ENCODE assay signal across 21 cellular contexts in the genomic region with DNA sequence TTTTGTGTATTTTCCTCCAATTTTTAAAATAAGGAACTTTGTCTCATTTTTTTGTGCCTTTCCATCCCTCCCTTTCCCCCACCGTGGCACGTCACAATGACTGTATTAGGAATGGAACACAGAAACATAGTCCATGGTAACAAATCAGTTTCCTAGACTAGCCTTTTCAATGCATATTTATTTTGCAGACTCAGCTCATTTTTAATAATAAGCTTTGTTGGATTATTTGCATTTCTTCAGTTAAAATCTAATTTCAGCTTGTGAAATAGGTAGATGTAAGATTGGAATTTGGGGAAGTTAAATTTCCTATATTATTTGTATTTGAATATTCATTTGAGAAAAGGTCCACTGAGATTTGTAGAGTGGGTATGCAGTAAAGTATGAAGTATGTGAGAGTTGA.
DNase-seq lines count a peak whose midpoint lies in the region; ATAC-seq and TF ChIP-seq lines count a peak whose summit lies in the region.
"Had no signal": no experiment of that assay in that cellular context is flagged by ENCODE, and none has a peak within 500 bp of the region (broad histone marks: within the 10 kb centered on the region; RNA-seq: fewer than 3 reads in every experiment).

No MANE protein-coding gene starts in this region.

- intact Hi-C loops in left ventricle myocardium inferior (cut with micrococcal nuclease) (no loop called here), Right ventricle myocardium inferior (cut with DNase I) (no loop called here), esophagus squamous epithelium (cut with DNase I) (no loop called here)

- H3K9me3 Mint-ChIP-seq in T-cell = no peaks in the 10 kb centered on the region
- H3K9me3 Mint-ChIP-seq in immature natural killer cell = no peaks in the 10 kb centered on the region
- H3K9me3 Mint-ChIP-seq: CD4-positive, alpha-beta memory T cell had no signal

- no peak overlapping the region for H3K4me3 ChIP-seq in left ventricle myocardium inferior
- H3K4me3 ChIP-seq in esophagus squamous epithelium = no peak overlapping the region
- H3K4me3 ChIP-seq: BLaER1 treated with 17β-estradiol and CSF1 and Interleukin-3, amounts not matched to agents 10 nM and 100 nM had no signal

- POLR2A ChIA-PET in T-cell (lab: Charles Lee) = interaction anchor here (0.6 to 0.7 kb wide), 2 partner anchors 147 to 1082 kb away, joined by 5 to 6 read pairs; no protein-coding TSS in a partner anchor

- H3K27me3 Mint-ChIP-seq in T-cell = no peaks in the 10 kb centered on the region
- H3K27me3 Mint-ChIP-seq in immature natural killer cell (ENCODE audit: low read depth in 3 of 3) = peaks cover 0 to 2% (median 0%) of the 10 kb centered on the region in 3 donors
- H3K27me3 Mint-ChIP-seq: CD4-positive, alpha-beta memory T cell had no signal

- CTCF ChIA-PET in T-cell (lab: Charles Lee) = interaction anchor here in 1 of 2 donors (0.6 to 0.9 kb wide), 5 partner anchors 10 to 198 kb away, joined by 3 to 5 read pairs (median 3); no protein-coding TSS in a partner anchor

- H3K9me3 ChIP-seq in left ventricle myocardium inferior (replicated peaks) = no peaks in the 10 kb centered on the region
- H3K9me3 ChIP-seq in esophagus squamous epithelium = no peaks in the 10 kb centered on the region

- TF ChIP-seq CTCF in left ventricle myocardium inferior (IDR thresholded peaks at IDR 0.05; ENCODE audit: borderline replicate concordance) (no peak), esophagus squamous epithelium (IDR thresholded peaks at IDR 0.05) (no peak)

- H3K27ac Mint-ChIP-seq in T-cell (peak overlapping the region; percentile 28 to 49), immature natural killer cell (peak overlapping the region; percentile 55 to 98 (median 80))

- H3K4me3 Mint-ChIP-seq in T-cell = no peak overlapping the region
- H3K4me3 Mint-ChIP-seq in immature natural killer cell = peak overlapping the region in 2 of 5 donors; percentile 6 to 13

- H3K36me3 ChIP-seq in left ventricle myocardium inferior (no peaks in the 10 kb centered on the region), esophagus squamous epithelium (no peaks in the 10 kb centered on the region)

- H3K4me1 ChIP-seq in left ventricle myocardium inferior (peaks cover 59% of the 10 kb centered on the region), esophagus squamous epithelium (peaks cover 0 to 37% (median 0%) of the 10 kb centered on the region in 3 donors)

- no peaks in the 10 kb centered on the region for H3K27me3 ChIP-seq in left ventricle myocardium inferior (ENCODE audit: low read depth)
- H3K27me3 ChIP-seq in esophagus squamous epithelium = no peaks in the 10 kb centered on the region
- H3K27me3 ChIP-seq: BLaER1 treated with 17β-estradiol and CSF1 and Interleukin-3, amounts not matched to agents 10 nM and 100 nM had no signal

- ATAC-seq in Right ventricle myocardium inferior (no peak), T-cell (replicated peaks in 1 of 4) (no peak)

- DNase-seq in left ventricle myocardium inferior = no peak
- DNase-seq in Right ventricle myocardium inferior (ENCODE audit: missing footprints) = no peak
- no peak for DNase-seq in T-cell
- no peak for DNase-seq in immature natural killer cell
- no peak for DNase-seq in SW480 (ENCODE audit: low spot score)
- no peak for DNase-seq in esophagus squamous epithelium (lab: John Stamatoyannopoulos, UW)
- DNase-seq in activated CD4-positive, alpha-beta T cell treated with anti-CD3 and anti-CD28 coated beads, Interleukin-2, amount 50 U/mL, for 48 hours = no peak
- DNase-seq: AML-193; CD4-positive, alpha-beta memory T cell; COR-L47; DMS53; H7; MM.1S; NCI-H1694; NCI-H2081; NCI-H2227 treated with DMSO at 0.1 percent for 48 hours; NCI-H526 treated with DMSO at 0.1 percent for 48 hours; RPMI8226; SHP77 had no signal

- no peak for TF ChIP-seq POLR2A in esophagus squamous epithelium (IDR thresholded peaks at IDR 0.05)

- WGBS in esophagus squamous epithelium, 2 donors = 53 to 78% methylated on average over 2 of the region's 2 CpGs

- peak overlapping the region; percentile 49 for H3K27ac ChIP-seq in left ventricle myocardium inferior (replicated peaks)
- no peak overlapping the region for H3K27ac ChIP-seq in esophagus squamous epithelium
- H3K27ac ChIP-seq: BLaER1 treated with 17β-estradiol and CSF1 and Interleukin-3, amounts not matched to agents 10 nM and 100 nM; KMS-11 had no signal

- H3K4me1 Mint-ChIP-seq in T-cell = peaks cover 72 to 86% (median 79%) of the 10 kb centered on the region in 3 donors
- H3K4me1 Mint-ChIP-seq in immature natural killer cell = peaks cover 79 to 98% of the 10 kb centered on the region in 2 donors

- H3K36me3 Mint-ChIP-seq in T-cell = peaks cover 20% of the 10 kb centered on the region
- peaks cover 0 to 10% (median 0%) of the 10 kb centered on the region in 3 donors for H3K36me3 Mint-ChIP-seq in immature natural killer cell
